7 cellular contexts compared by ENCODE assay signal in the genomic region with DNA sequence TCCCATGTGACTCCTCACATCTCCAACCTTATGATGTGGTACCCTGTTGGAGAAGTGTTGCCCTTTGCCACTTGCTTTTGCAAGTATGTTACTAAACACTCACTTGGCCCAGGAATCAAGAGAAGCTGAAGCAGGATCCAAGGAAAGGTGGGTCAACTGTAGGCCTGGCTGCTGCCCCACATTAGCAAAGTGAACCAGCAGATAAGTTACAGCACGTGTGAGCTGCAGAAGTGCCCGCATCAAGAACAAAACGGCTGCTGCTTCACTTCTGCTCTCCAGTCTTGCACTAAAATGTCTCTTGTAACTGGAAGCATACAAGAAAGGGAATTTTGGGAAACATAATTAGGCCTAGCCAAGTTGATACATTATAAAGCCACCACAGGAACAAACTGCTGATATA.
"Had no signal": no experiment of that assay in that cellular context is flagged by ENCODE, and none has a peak within 500 bp of the region (broad histone marks: within the 10 kb centered on the region; RNA-seq: fewer than 3 reads in every experiment).

No MANE protein-coding gene starts in this region.

- DNase-seq: GM23248, GOT3, H7, HFFc6 had no signal

- H2AFZ ChIP-seq: GM23248 had no signal

- H3K4me3 ChIP-seq: GM23248, HAP-1 had no signal

- H3K9ac ChIP-seq: GM23248 had no signal

- H3K9me3 ChIP-seq: HAP-1 had no signal

- H3K36me3 ChIP-seq: HAP-1 had no signal

- H3K4me1 ChIP-seq: HAP-1 had no signal

- H3K27ac ChIP-seq: HL-60 had no signal

- H3K4me3 Mint-ChIP-seq: HFFc6 had no signal

- ATAC-seq: HCT116 had no signal

- H3K9me3 Mint-ChIP-seq: HFFc6 had no signal
